4 cellular contexts compared by ENCODE assay signal in the genomic region with DNA sequence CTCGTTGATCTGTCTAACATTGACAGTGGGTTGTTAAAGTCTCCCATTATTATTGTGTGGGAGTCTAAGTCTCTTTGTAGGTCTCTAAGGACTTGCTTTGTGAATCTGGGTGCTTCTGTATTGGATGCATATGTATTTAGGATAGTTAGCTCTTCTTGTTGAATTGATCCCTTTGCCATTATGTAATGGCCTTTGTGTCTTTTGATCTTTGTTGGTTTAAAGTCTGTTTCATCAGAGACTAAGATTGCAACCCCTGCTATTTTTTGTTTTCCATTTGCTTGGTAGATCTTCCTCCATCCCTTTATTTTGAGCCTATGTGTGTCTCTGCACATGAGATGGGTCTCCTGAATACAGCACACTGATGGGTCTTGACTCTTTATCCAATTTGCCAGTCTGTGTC. TPM values are rescaled to one million over a fixed set of nuclear protein-coding genes. Genes with fewer than 3 reads are reported as not detected.
A peak's percentile ranks its signal among the peaks of the same experiment; 100 is the strongest.
DNase-seq lines count a peak whose midpoint lies in the region; ATAC-seq, FAIRE-seq and TF ChIP-seq lines count a peak whose summit lies in the region.
"Not testable (repeated sequence)": the region's sequence is repeated elsewhere in the genome, so short reads cannot be mapped to it uniquely, and the experiment has no call there.

No MANE protein-coding gene starts in this region.

- CTCF ChIA-PET in WTC11 (lab: Charles Lee); HepG2 (lab: Yijun Ruan, JAX; ENCODE audit: low intra/inter-chr PET ratio, low total read pairs): not testable (repeated sequence)

- H2AFZ ChIP-seq in HepG2 (ENCODE audit: low read length) = not testable (repeated sequence)

- H3K36me3 ChIP-seq in HepG2 (replicated peaks in 1 of 2; ENCODE audit: control insufficient read depth in 1 of 2, insufficient read depth in 2 of 2, low read length in 2 of 2); liver (ENCODE audit: control insufficient read depth in 4 of 4, insufficient read depth in 3 of 4, low read depth in 1 of 4, low read length in 3 of 4); right lobe of liver: not testable (repeated sequence)

- not testable (repeated sequence) for TF ChIP-seq EP300 in HepG2 (IDR thresholded peaks at IDR 0.05; ENCODE audit: low read depth in 2 of 2, low read length in 2 of 2); HepG2 (CRISPR knock-in tag; IDR thresholded peaks at IDR 0.05; ENCODE audit: borderline replicate concordance)

- DNase-seq in WTC11 (ENCODE audit: low spot score); HepG2 (ENCODE audit: low spot score); right lobe of liver: not testable (repeated sequence)

- H3K4me2 ChIP-seq in HepG2 (ENCODE audit: low read depth, low read length) = not testable (repeated sequence)

- not testable (repeated sequence) for H3K79me2 ChIP-seq in HepG2 (ENCODE audit: insufficient read depth, low read length)

- H3K36me3 Mint-ChIP-seq in WTC11 = not testable (repeated sequence)

- peaks cover 62% of the 10 kb centered on the region for H3K27me3 Mint-ChIP-seq in WTC11 (ENCODE audit: low read depth)

- not testable (repeated sequence) for BruUV-seq in HepG2 (replicated peaks; lab: Mats Ljungman, UMichigan)

- TF ChIP-seq POLR2A in HepG2 (IDR thresholded peaks at IDR 0.05; ENCODE audit: insufficient read depth in 1 of 2, low read depth in 2 of 2, low read length in 2 of 2); right lobe of liver (IDR thresholded peaks at IDR 0.05): not testable (repeated sequence)

- in situ Hi-C loops in HepG2 (cut with HindIII; ENCODE audit: extremely low pct_ligation_motif_present, low pct_unique_long_range_greater_than_20kb) = not testable (repeated sequence)

- not testable (repeated sequence) for TF ChIP-seq RAD21 in HepG2 (CRISPR knock-in tag; IDR thresholded peaks at IDR 0.05); liver (IDR thresholded peaks at IDR 0.05)

- not testable (repeated sequence) for H3K9me3 Mint-ChIP-seq in WTC11

- not testable (repeated sequence) for H3K9ac ChIP-seq in HepG2 (ENCODE audit: insufficient read depth, low read depth, low read length); liver (ENCODE audit: low read depth in 1 of 2, low read length in 2 of 2)

- intact Hi-C loops in HepG2 (cut with micrococcal nuclease; ENCODE audit: unreplicated experiment); right lobe of liver (cut with DNase I): not testable (repeated sequence)

- not testable (repeated sequence) for H3K27ac Mint-ChIP-seq in WTC11

- H3K4me1 ChIP-seq in HepG2 (ENCODE audit: insufficient read depth, low read length) = peaks cover 60% of the 10 kb centered on the region
- H3K4me1 ChIP-seq in liver (ENCODE audit: control insufficient read depth in 4 of 4, insufficient read depth in 4 of 4, low read length in 3 of 4) = peaks cover 6 to 35% (median 22%) of the 10 kb centered on the region in 4 donors
- peaks cover 0 to 37% (median 10%) of the 10 kb centered on the region in 4 donors for H3K4me1 ChIP-seq in right lobe of liver

- not testable (repeated sequence) for ATAC-seq in WTC11, HepG2, right lobe of liver

- TF ChIP-seq CTCF in WTC11 (IDR thresholded peaks at IDR 0.05); HepG2 (CRISPR knock-in tag; IDR thresholded peaks at IDR 0.05); liver (IDR thresholded peaks at IDR 0.05; ENCODE audit: low read depth, low read length, missing input control); right lobe of liver (IDR thresholded peaks at IDR 0.05): not testable (repeated sequence)

- POLR2A ChIA-PET in WTC11 (lab: Charles Lee) = not testable (repeated sequence)
- POLR2A ChIA-PET in HepG2 (lab: Yijun Ruan, JAX) = interaction anchor here (1.2 kb wide), 1 partner anchor 17 kb away, joined by 4 read pairs; a partner anchor contains a TSS

- not testable (repeated sequence) for H3K4me3 Mint-ChIP-seq in WTC11

- H4K20me1 ChIP-seq in HepG2 (ENCODE audit: insufficient read depth, low read length) = not testable (repeated sequence)

- H3K27me3 ChIP-seq in HepG2 (ENCODE audit: control insufficient read depth in 1 of 2, insufficient read depth in 2 of 2, low read length in 2 of 2); liver (ENCODE audit: control insufficient read depth in 4 of 4, insufficient read depth in 4 of 4, low read length in 3 of 4); right lobe of liver: not testable (repeated sequence)

- WGBS in HepG2 (ENCODE audit: low lambda C conversion rate) = 56% methylated on average over 1 of the region's 1 CpG
- WGBS in liver = 77% methylated on average over 1 of the region's 1 CpG
- WGBS in right lobe of liver (ENCODE audit: insufficient coverage, low coverage, low lambda C conversion rate, missing lambda C conversion rate) = 86% methylated on average over 1 of the region's 1 CpG

- H3K27ac ChIP-seq in HepG2 (ENCODE audit: extremely low read length, insufficient read depth, low read length); liver (ENCODE audit: low read depth in 1 of 2, low read length in 2 of 2): not testable (repeated sequence)
- peak overlapping the region in 2 of 3 donors; percentile 57 to 65 for H3K27ac ChIP-seq in right lobe of liver

- H3K9me3 ChIP-seq in HepG2 (ENCODE audit: low read length); liver (ENCODE audit: control insufficient read depth in 4 of 4, low read length in 3 of 4); right lobe of liver: not testable (repeated sequence)

- not testable (repeated sequence) for FAIRE-seq in HepG2 (lab: Jason Lieb, UNC)

- H3K4me1 Mint-ChIP-seq in WTC11 = not testable (repeated sequence)

- H3K4me3 ChIP-seq in HepG2 (replicated peaks in 1 of 3; ENCODE audit: insufficient read depth in 1 of 3, low read depth in 2 of 3, low read length in 3 of 3); liver (ENCODE audit: low read depth in 1 of 3, low read length in 3 of 3); right lobe of liver: not testable (repeated sequence)

TF ChIP-seq in WTC11, 78 proteins besides CTCF, POLR2A, EP300 and RAD21:
- TF ChIP-seq GABPB1 (CRISPR knock-in tag; IDR thresholded peaks at IDR 0.05) = peak; percentile 52; the same call in 1 of the 2 replicates

TF ChIP-seq in HepG2, 621 proteins besides CTCF, POLR2A, EP300 and RAD21 (continues in another document):
- TF ChIP-seq NCOA2 (CRISPR knock-in tag; IDR thresholded peaks at IDR 0.05) (peak; percentile 44; the same call in 1 of the 2 replicates), RARA (CRISPR knock-in tag; IDR thresholded peaks at IDR 0.05) (peak; percentile 40), POGZ (CRISPR knock-in tag; IDR thresholded peaks at IDR 0.05) (0 out of 2 replicates have a peak, but pooled peaks have one; percentile 34), GATAD2A (CRISPR knock-in tag; IDR thresholded peaks at IDR 0.05) (peak; percentile 77), ELF3 (CRISPR knock-in tag; IDR thresholded peaks at IDR 0.05) (0 out of 2 replicates have a peak, but pooled peaks have one; percentile 19), SOX5 (CRISPR knock-in tag; IDR thresholded peaks at IDR 0.05; ENCODE audit: borderline replicate concordance) (peak; percentile 68; the same call in 1 of the 2 replicates)

TF ChIP-seq in liver, 16 proteins besides CTCF, POLR2A, EP300 and RAD21:
- peak; percentile 27 to 29 for TF ChIP-seq HNF4A (conservative IDR thresholded peaks at IDR 0.05)
TF ChIP-seq in liver: peak in this region for 1; not testable (repeated sequence) for 15.

RNA-seq across cellular contexts. Expression of a gene that starts 17.0 kb away (rescaled TPM):
- total RNA-seq in WTC11 (2021) = 76.7 to 90.2 TPM (median 81.8 TPM) in 3 replicates
- total RNA-seq in HepG2 (2016; rRNA removed; fragmentation: Illumina TruSeq; extraction: Trizol) = 69.5 and 126 TPM in 2 replicates
- total RNA-seq in HepG2 (2016; cell fraction: cytosol; rRNA removed; fragmentation: Illumina TruSeq; extraction: Trizol; ENCODE audit: low read depth) = 47.1 and 75.8 TPM in 2 replicates
- 71.7 and 113 TPM in 2 replicates for total RNA-seq in HepG2 (2016; cell fraction: insoluble cytoplasmic fraction; rRNA removed; fragmentation: Illumina TruSeq; extraction: Trizol)
- 148 and 184 TPM in 2 replicates for total RNA-seq in HepG2 (2016; cell fraction: membrane; rRNA removed; fragmentation: Illumina TruSeq; extraction: Trizol)
- 45.1 and 60.0 TPM in 2 replicates for total RNA-seq in HepG2 (2016; cell fraction: nucleus; rRNA removed; fragmentation: Illumina TruSeq; extraction: Trizol)
- polyA plus RNA-seq in HepG2 (2011; rRNA removed) = 24.0 and 26.9 TPM in 2 replicates
- 7.7 and 15.0 TPM in 2 replicates for polyA plus RNA-seq in HepG2 (2011; cell fraction: cytosol; rRNA removed)
- 11.7 and 19.0 TPM in 2 replicates for polyA plus RNA-seq in HepG2 (2011; cell fraction: nucleus; rRNA removed)
- 50.7 and 60.7 TPM in 2 replicates for polyA plus RNA-seq in HepG2 (2012)
- polyA plus RNA-seq in HepG2 (2016; cell fraction: cytosol; fragmentation: Illumina TruSeq; extraction: Trizol; ENCODE audit: low read depth) = 97.9 and 118 TPM in 2 replicates
- 46.7 and 55.6 TPM in 2 replicates for polyA plus RNA-seq in HepG2 (2016; cell fraction: insoluble cytoplasmic fraction; fragmentation: Illumina TruSeq; extraction: Trizol; ENCODE audit: low read depth)
- polyA plus RNA-seq in HepG2 (2016; cell fraction: membrane; fragmentation: Illumina TruSeq; extraction: Trizol; ENCODE audit: low read depth) = 113 and 140 TPM in 2 replicates
- 41.3 and 43.8 TPM in 2 replicates for polyA plus RNA-seq in HepG2 (2016; cell fraction: nucleus; fragmentation: Illumina TruSeq; extraction: Trizol; ENCODE audit: insufficient read depth, low read depth)
- polyA minus RNA-seq in HepG2 (2011; rRNA and poly(A)+ RNA removed; ENCODE audit: low replicate concordance) = 10.6 and 17.9 TPM in 2 replicates
- 32.5 and 39.8 TPM in 2 replicates for polyA minus RNA-seq in HepG2 (2011; cell fraction: cytosol; rRNA and poly(A)+ RNA removed)
- 60.9 and 70.2 TPM in 2 replicates for polyA minus RNA-seq in HepG2 (2011; cell fraction: nucleus; rRNA and poly(A)+ RNA removed)
- 10 to 100 TPM; 68.2 to 79.4 TPM for total RNA-seq in liver
- polyA plus RNA-seq in liver = 10 to 100 TPM; 10.9 to 16.5 TPM
- total RNA-seq in right lobe of liver = 10 to 100 TPM; 30.1 to 85.4 (median 46.3) TPM
